Comparison of ENCODE assay signal across 15 cellular contexts in genomic region chr4:38002451-38003071, GRCh38. TPM values are rescaled to one million over a fixed set of nuclear protein-coding genes. Genes with fewer than 3 reads are reported as not detected.
DNase-seq lines count a peak whose midpoint lies in the region; ATAC-seq and TF ChIP-seq lines count a peak whose summit lies in the region.
"Had no signal": no experiment of that assay in that cellular context is flagged by ENCODE, and none has a peak within 500 bp of the region (broad histone marks: within the 10 kb centered on the region; RNA-seq: fewer than 3 reads in every experiment).

No MANE protein-coding gene starts in this region.

- no peaks in the 10 kb centered on the region for H3K36me3 ChIP-seq in endodermal cell (ENCODE audit: control insufficient read depth, insufficient read depth, low read length)
- H3K36me3 ChIP-seq in mesodermal cell (ENCODE audit: control insufficient read depth, insufficient read depth, low read length), result peaks cover 3% of the 10 kb centered on the region

- H3K27ac ChIP-seq in endodermal cell (ENCODE audit: low read depth, low read length) (no peak overlapping the region), mesodermal cell (ENCODE audit: low read depth, low read length, severe bottlenecking) (peak overlapping the region; percentile 71)
- H3K27ac ChIP-seq: psoas muscle had no signal

- H3K4me3 ChIP-seq in endodermal cell (ENCODE audit: low read length) (no peak overlapping the region), mesodermal cell (ENCODE audit: extremely low read depth, insufficient read depth, low read length, poor library complexity, severe bottlenecking) (no peak overlapping the region)
- H3K4me3 ChIP-seq: psoas muscle had no signal

- TF ChIP-seq CTCF in endodermal cell (conservative IDR thresholded peaks at IDR 0.05), result no peak

- no peaks in the 10 kb centered on the region for H3K27me3 ChIP-seq in endodermal cell (ENCODE audit: control insufficient read depth, insufficient read depth, low read length, poor library complexity, severe bottlenecking)

- ATAC-seq in GM18909 (IDR thresholded peaks at IDR 0.05; ENCODE audit: poor library complexity, unreplicated experiment), result no peak
- ATAC-seq: T-helper 17 cell had no signal

- H3K9me3 Mint-ChIP-seq in endodermal cell, result no peaks in the 10 kb centered on the region

- H3K9me3 ChIP-seq in endodermal cell (ENCODE audit: control insufficient read depth, low read length) (no peaks in the 10 kb centered on the region), mesodermal cell (ENCODE audit: control insufficient read depth, low read length) (no peaks in the 10 kb centered on the region)
- H3K9me3 ChIP-seq: psoas muscle had no signal

- 84 to 100% methylated on average over 1 to 3 of the region's 3 CpGs for WGBS in endodermal cell (ENCODE audit: insufficient coverage in 1 of 2, insufficient read length in 1 of 2), 2 experiments
- WGBS in mesodermal cell (ENCODE audit: insufficient coverage in 2 of 2), 2 experiments, result 80% methylated on average over 2 of the region's 3 CpGs; no CpG with 5 or more reads in 1 of the 2 experiments

- peak overlapping the region; percentile 6 for H3K9ac ChIP-seq in endodermal cell (ENCODE audit: extremely low read depth, low read length, poor library complexity, severe bottlenecking)

- H3K36me3 Mint-ChIP-seq in endodermal cell (ENCODE audit: low read depth), result no peaks in the 10 kb centered on the region

- peak; percentile 32 for DNase-seq in EH (ENCODE audit: low read depth)
- DNase-seq in NCI-H226, result peak; percentile 6
- DNase-seq in endodermal cell, result no peak
- DNase-seq in D341Med (ENCODE audit: low spot score), result no peak
- no peak for DNase-seq in hypothalamus (lab: John Stamatoyannopoulos, UW)
- no peak for DNase-seq in HT-29 (ENCODE audit: low spot score)
- DNase-seq: activated CD4-positive, alpha-beta T cell treated with anti-CD3 and anti-CD28 coated beads for 4 hours; activated T-cell treated with anti-CD3 and anti-CD28 coated beads, Interleukin-2, amount 50 U/mL, for 48 hours; NCI-H1105; psoas muscle; T-helper 17 cell had no signal

- no peak overlapping the region for H3K4me3 Mint-ChIP-seq in endodermal cell
- H3K4me3 Mint-ChIP-seq: IgD-negative memory B cell, T-helper 17 cell had no signal

- H3K4me1 Mint-ChIP-seq in endodermal cell, result peaks cover 64% of the 10 kb centered on the region

- no peaks in the 10 kb centered on the region for H3K27me3 Mint-ChIP-seq in endodermal cell (ENCODE audit: insufficient read depth)
- H3K27me3 Mint-ChIP-seq: IgD-negative memory B cell, T-helper 17 cell had no signal

- H3K4me1 ChIP-seq in endodermal cell (ENCODE audit: control insufficient read depth, insufficient read depth, low read length) (peaks cover 3% of the 10 kb centered on the region), mesodermal cell (ENCODE audit: control insufficient read depth, insufficient read depth, low read length, poor library complexity, severe bottlenecking) (peaks cover 44% of the 10 kb centered on the region)

- peak overlapping the region; percentile 91 for H3K27ac Mint-ChIP-seq in endodermal cell
- H3K27ac Mint-ChIP-seq: IgD-negative memory B cell, T-helper 17 cell had no signal

RNA-seq across cellular contexts. Expression of gene PTTG2, which starts 42.4 kb away (rescaled TPM):
- not detected for total RNA-seq in endodermal cell
- polyA plus RNA-seq in endodermal cell (2013, experiment 1 of 2), result not detected
- not detected for polyA plus RNA-seq in endodermal cell (2013, experiment 2 of 2)
- polyA plus RNA-seq in mesodermal cell (2013, experiment 1 of 2), result not detected
- polyA plus RNA-seq in mesodermal cell (2013, experiment 2 of 2), result not detected
- not detected in 2 replicates for total RNA-seq in HT-29 (2014; rRNA removed; shearing (Covaris generic))
- total RNA-seq: NCI-H460 had no signal
- polyA plus RNA-seq: IgD-negative memory B cell had no signal

Comparison
In these comparisons a context has a peak if more than half of its experiments do, and no peak if none do; other contexts are left out.
1. DNase-seq: peak in EH (single experiment) and NCI-H226 (single experiment); none in endodermal cell (single experiment), D341Med (single experiment), hypothalamus (0 of 51) and HT-29 (single experiment).